ENCODE assay signal across 23 cellular contexts in the genomic region with DNA sequence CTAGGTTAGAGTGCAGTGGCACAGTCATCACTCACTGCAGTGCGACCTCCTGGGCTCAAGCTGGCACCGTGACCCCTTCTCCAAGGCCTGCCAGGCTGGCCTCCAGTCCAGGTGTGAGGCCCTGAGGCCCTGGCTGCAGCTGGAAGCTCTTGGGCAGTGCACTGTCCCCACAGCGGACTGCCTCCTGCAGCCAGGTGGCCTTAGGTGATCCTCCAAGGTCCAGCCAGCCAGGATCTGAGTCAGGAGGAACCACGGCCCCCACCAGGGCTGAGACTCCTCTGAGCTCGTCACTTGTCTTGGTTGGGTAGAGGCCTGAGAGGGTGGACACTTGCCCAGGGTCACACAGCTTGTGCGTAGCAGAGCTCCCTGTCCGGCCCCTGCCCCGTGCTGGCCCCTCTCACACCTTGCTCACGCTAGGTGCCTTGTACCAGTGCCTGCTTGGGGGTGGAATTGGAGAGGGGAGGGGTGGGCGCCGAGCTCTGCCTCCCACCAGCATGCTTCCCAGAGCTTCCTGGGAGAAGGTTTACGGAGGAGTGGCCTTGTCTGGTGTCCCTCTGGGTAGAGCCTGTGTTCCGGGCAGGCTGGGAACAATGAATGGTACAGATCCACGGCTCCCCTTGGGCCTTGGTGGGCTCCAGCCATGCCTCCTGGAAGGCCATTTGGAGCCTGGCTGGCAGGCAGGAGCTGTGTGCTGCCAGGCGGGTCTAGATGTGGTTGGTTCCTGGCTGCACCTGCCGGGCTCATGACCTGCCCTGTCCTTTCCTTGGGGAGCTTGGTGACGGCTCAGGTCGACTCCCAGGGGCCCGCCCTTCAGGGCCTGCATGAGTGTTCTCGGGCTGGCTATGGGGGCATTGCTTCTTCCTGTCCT. TPM values are rescaled to one million over a fixed set of nuclear protein-coding genes. Genes with fewer than 3 reads are reported as not detected.
DNase-seq lines count a peak whose midpoint lies in the region; ATAC-seq and TF ChIP-seq lines count a peak whose summit lies in the region.
"Had no signal": no experiment of that assay in that cellular context is flagged by ENCODE, and none has a peak within 500 bp of the region (broad histone marks: within the 10 kb centered on the region; RNA-seq: fewer than 3 reads in every experiment).

No MANE protein-coding gene starts in this region.

- H3K4me3 Mint-ChIP-seq in naive thymus-derived CD4-positive, alpha-beta T cell, result peak overlapping the region in 6 of 10 donors; percentile 19 to 86 (median 41)
- no peak overlapping the region for H3K4me3 Mint-ChIP-seq in type B pancreatic cell
- H3K4me3 Mint-ChIP-seq: nephron progenitor cell had no signal

- 59 to 85% (median 85%) methylated on average over 8 to 20 of the region's 20 CpGs for WGBS in heart left ventricle, 4 donors

- CTCF ChIA-PET in naive thymus-derived CD4-positive, alpha-beta T cell (lab: Charles Lee), result interaction anchor here (0.7 to 1.9 kb wide), 3 partner anchors 16 to 45 kb away, joined by 3 to 6 read pairs (median 3); a partner anchor contains a TSS

- peaks cover 30 to 96% (median 63%) of the 10 kb centered on the region in 7 donors for H3K4me1 Mint-ChIP-seq in naive thymus-derived CD4-positive, alpha-beta T cell
- no peaks in the 10 kb centered on the region for H3K4me1 Mint-ChIP-seq in type B pancreatic cell (ENCODE audit: unreplicated experiment)
- H3K4me1 Mint-ChIP-seq: nephron progenitor cell had no signal

- H3K27me3 Mint-ChIP-seq in naive thymus-derived CD4-positive, alpha-beta T cell, result peaks cover 0 to 12% (median 0%) of the 10 kb centered on the region in 5 donors
- peaks cover 20% of the 10 kb centered on the region for H3K27me3 Mint-ChIP-seq in type B pancreatic cell
- H3K27me3 Mint-ChIP-seq: activated B cell treated with CpG ODN at 0.5 μM for 24 hours; CD4-positive, CD25-positive, alpha-beta regulatory T cell had no signal

- no peaks in the 10 kb centered on the region for H3K9me3 Mint-ChIP-seq in naive thymus-derived CD4-positive, alpha-beta T cell
- no peaks in the 10 kb centered on the region for H3K9me3 Mint-ChIP-seq in type B pancreatic cell
- H3K9me3 Mint-ChIP-seq: activated B cell treated with CpG ODN at 0.5 μM for 24 hours; CD4-positive, CD25-positive, alpha-beta regulatory T cell; IgD-negative memory B cell; nephron progenitor cell had no signal

- H3K27ac ChIP-seq in heart left ventricle, result peak overlapping the region in 8 of 12 donors; percentile 5 to 95 (median 88)
- H3K27ac ChIP-seq in colonic mucosa, result no peak overlapping the region
- H3K27ac ChIP-seq in naive thymus-derived CD4-positive, alpha-beta T cell (ENCODE audit: low read depth, low read length), result no peak overlapping the region
- H3K27ac ChIP-seq: PC-9, psoas muscle, SK-N-MC had no signal

- POLR2A ChIA-PET in naive thymus-derived CD4-positive, alpha-beta T cell (lab: Charles Lee), result interaction anchor here (0.8 to 2.2 kb wide), 4 partner anchors 11 to 341 kb away, joined by 3 to 8 read pairs (median 5); no protein-coding TSS in a partner anchor

- peak in 1 of 5 donors; percentile 51 for DNase-seq in heart left ventricle
- DNase-seq in Right ventricle myocardium inferior (ENCODE audit: missing footprints), result no peak
- peak; percentile 20 for DNase-seq in colonic mucosa
- no peak for DNase-seq in naive thymus-derived CD4-positive, alpha-beta T cell
- peak; percentile 66 for DNase-seq in type B pancreatic cell (ENCODE audit: extremely low spot score, unreplicated experiment)
- DNase-seq in activated naive CD4-positive, alpha-beta T cell treated with anti-CD3 and anti-CD28 coated beads, Interleukin-2, amount 50 U/mL, for 16 hours, result no peak
- no peak for DNase-seq in dermis blood vessel endothelial cell
- DNase-seq in NCI-H2107 treated with DMSO at 0.1 percent for 48 hours (lab: John Stamatoyannopoulos, UW; ENCODE audit: unreplicated experiment), result no peak
- DNase-seq: ACHN; activated B cell treated with CpG ODN at 0.5 μM for 24 hours; CD4-positive, CD25-positive, alpha-beta regulatory T cell; cerebellar nuclear complex; HCEC 1CT; NCI-H1436; NCI-H2227 treated with DMSO at 0.1 percent for 48 hours; nephron progenitor cell; PC-9; psoas muscle; stimulated activated CD4-positive, alpha-beta T cell treated with anti-CD3 and anti-CD28 coated beads, Interleukin-12 subunit alpha, Interleukin-12 subunit beta, amount 100 ng/mL, for 4 hours had no signal

- H3K9me3 ChIP-seq in heart left ventricle (no peaks in the 10 kb centered on the region), colonic mucosa (no peaks in the 10 kb centered on the region)
- no peaks in the 10 kb centered on the region for H3K9me3 ChIP-seq in naive thymus-derived CD4-positive, alpha-beta T cell (ENCODE audit: control insufficient read depth in 2 of 3, low read length in 3 of 3)
- H3K9me3 ChIP-seq: psoas muscle had no signal

- peak overlapping the region in 3 of 9 donors; percentile 42 to 63 (median 62) for H3K27ac Mint-ChIP-seq in naive thymus-derived CD4-positive, alpha-beta T cell
- H3K27ac Mint-ChIP-seq in type B pancreatic cell, result no peak overlapping the region
- H3K27ac Mint-ChIP-seq: activated B cell treated with CpG ODN at 0.5 μM for 24 hours, nephron progenitor cell had no signal

- no peaks in the 10 kb centered on the region for H3K27me3 ChIP-seq in heart left ventricle
- no peaks in the 10 kb centered on the region for H3K27me3 ChIP-seq in colonic mucosa
- H3K27me3 ChIP-seq in naive thymus-derived CD4-positive, alpha-beta T cell (ENCODE audit: control insufficient read depth in 2 of 2, insufficient read depth in 2 of 2, low read length in 2 of 2), result no peaks in the 10 kb centered on the region

- peaks cover 0 to 4% (median 0%) of the 10 kb centered on the region in 5 donors for H3K36me3 Mint-ChIP-seq in naive thymus-derived CD4-positive, alpha-beta T cell
- no peaks in the 10 kb centered on the region for H3K36me3 Mint-ChIP-seq in type B pancreatic cell
- H3K36me3 Mint-ChIP-seq: CD4-positive, CD25-positive, alpha-beta regulatory T cell; IgD-negative memory B cell had no signal

- H3K9ac ChIP-seq in colonic mucosa (ENCODE audit: low read depth in 2 of 2, low read length in 2 of 2), result no peak overlapping the region

- TF ChIP-seq POLR2A in heart left ventricle (IDR thresholded peaks at IDR 0.05), result no peak

- intact Hi-C loops in heart left ventricle (cut with DNase I) (no loop called here), Right ventricle myocardium inferior (cut with DNase I) (no loop called here), colonic mucosa (cut with DNase I) (no loop called here)
- intact Hi-C loops in naive thymus-derived CD4-positive, alpha-beta T cell (cut with micrococcal nuclease), result loop anchor here (2.0 to 5.0 kb wide), 4 partner anchors 19 to 163 kb away; a partner anchor contains a TSS

- H3K4me1 ChIP-seq in heart left ventricle (peaks cover 0 to 73% (median 34%) of the 10 kb centered on the region in 12 donors), colonic mucosa (peaks cover 10% of the 10 kb centered on the region)
- peaks cover 17 to 57% of the 10 kb centered on the region in 2 donors for H3K4me1 ChIP-seq in naive thymus-derived CD4-positive, alpha-beta T cell (ENCODE audit: control insufficient read depth in 2 of 2, insufficient read depth in 2 of 2, low read length in 2 of 2)
- H3K4me1 ChIP-seq: psoas muscle had no signal

- no peak for ATAC-seq in heart left ventricle
- ATAC-seq in Right ventricle myocardium inferior, result no peak
- no peak for ATAC-seq in naive thymus-derived CD4-positive, alpha-beta T cell
- ATAC-seq: psoas muscle had no signal

- H3K4me3 ChIP-seq in heart left ventricle (no peak overlapping the region), colonic mucosa (no peak overlapping the region)
- no peak overlapping the region for H3K4me3 ChIP-seq in naive thymus-derived CD4-positive, alpha-beta T cell (ENCODE audit: low read length)
- H3K4me3 ChIP-seq: PC-9, psoas muscle, SK-N-MC had no signal

- TF ChIP-seq CTCF in heart left ventricle (IDR thresholded peaks at IDR 0.05), result no peak
- no peak for TF ChIP-seq CTCF in colonic mucosa (IDR thresholded peaks at IDR 0.05)
- no peak for TF ChIP-seq CTCF in type B pancreatic cell (conservative IDR thresholded peaks at IDR 0.05)

- H3K36me3 ChIP-seq in heart left ventricle, result no peaks in the 10 kb centered on the region
- no peaks in the 10 kb centered on the region for H3K36me3 ChIP-seq in colonic mucosa
- H3K36me3 ChIP-seq in naive thymus-derived CD4-positive, alpha-beta T cell (ENCODE audit: control insufficient read depth in 2 of 3, insufficient read depth in 3 of 3, low read length in 3 of 3), result no peaks in the 10 kb centered on the region

RNA-seq across cellular contexts. Expression of a gene that starts 20.6 kb away (rescaled TPM):
- total RNA-seq in heart left ventricle (10 to 100 TPM; 18.6 to 42.4 (median 38.4) TPM), Right ventricle myocardium inferior (40.0 TPM), colonic mucosa (10 to 100 TPM; 51.4 to 55.8 TPM), type B pancreatic cell (ENCODE audit: low replicate concordance) (3.7 and 4.8 TPM in 2 replicates), dermis blood vessel endothelial cell (0.34 TPM in 1 of 2 replicates, not detected in the other)
- 10 to 100 TPM; 24.7 to 31.4 TPM for polyA plus RNA-seq in heart left ventricle
- 10 to 100 TPM; 14.7 to 46.4 (median 41.4) TPM for total RNA-seq in naive thymus-derived CD4-positive, alpha-beta T cell
- polyA plus RNA-seq in naive thymus-derived CD4-positive, alpha-beta T cell, result 10 to 100 TPM; 15.8 to 20.9 TPM
- total RNA-seq: MCF 10A, PC-9 had no signal

RNA-seq across cellular contexts. Expression of a gene that starts 21.1 kb away (rescaled TPM):
- total RNA-seq in heart left ventricle (not detected), Right ventricle myocardium inferior (not detected), colonic mucosa (1 to 10 TPM; 1.3 to 1.9 TPM), type B pancreatic cell (ENCODE audit: low replicate concordance) (0.21 and 0.46 TPM in 2 replicates), dermis blood vessel endothelial cell (not detected in 2 replicates)
- not detected for polyA plus RNA-seq in heart left ventricle
- total RNA-seq in naive thymus-derived CD4-positive, alpha-beta T cell, result 1 to 10 TPM in 1 of 5 experiments, under 1 TPM in 4; 0.05 to 1.1 (median 0.73) TPM
- polyA plus RNA-seq in naive thymus-derived CD4-positive, alpha-beta T cell, result under 1 TPM in 1 of 2 donors, not detected in 1; 0.09 TPM
- total RNA-seq: activated B cell treated with CpG ODN at 0.5 μM for 24 hours; activated CD8-positive, alpha-beta memory T cell treated with anti-CD3 and anti-CD28 coated beads for 36 hours; MCF 10A; PC-9; psoas muscle had no signal
- polyA plus RNA-seq: CD4-positive, CD25-positive, alpha-beta regulatory T cell; IgD-negative memory B cell; psoas muscle had no signal

Comparison
In these comparisons a context has a peak if more than half of its experiments do, and no peak if none do; other contexts are left out.
1. DNase-seq: peak in colonic mucosa (single experiment) and type B pancreatic cell (single experiment); none in Right ventricle myocardium inferior (single experiment), naive thymus-derived CD4-positive, alpha-beta T cell (0 of 9), activated naive CD4-positive, alpha-beta T cell treated with anti-CD3 and anti-CD28 coated beads, Interleukin-2, amount 50 U/mL, for 16 hours (single experiment), dermis blood vessel endothelial cell (single experiment) and NCI-H2107 treated with DMSO at 0.1 percent for 48 hours (single experiment).
2. H3K27ac ChIP-seq: peak in heart left ventricle (8 of 12); none in colonic mucosa (single experiment) and naive thymus-derived CD4-positive, alpha-beta T cell (single experiment).
3. intact Hi-C loops: an anchor here in naive thymus-derived CD4-positive, alpha-beta T cell (2.0 to 5.0 kb wide); none called in heart left ventricle, Right ventricle myocardium inferior and colonic mucosa.